35 cellular contexts compared by ENCODE assay signal in genomic region chr10:62709200-62709599, GRCh38.
"Had no signal": no experiment of that assay in that cellular context is flagged by ENCODE, and none has a peak within 500 bp of the region (broad histone marks: within the 10 kb centered on the region; RNA-seq: fewer than 3 reads in every experiment).

No MANE protein-coding gene starts in this region.

- H2AFZ ChIP-seq: hepatocyte, neural progenitor cell had no signal

- H3K4me3 Mint-ChIP-seq: activated CD4-positive, alpha-beta memory T cell treated with anti-CD3 and anti-CD28 coated beads for 36 hours; activated CD4-positive, alpha-beta T cell treated with anti-CD3 and anti-CD28 coated beads, Interleukin-2, amount 10 ng/mL, durations not matched to agents 24 days and 14 days; activated naive CD4-positive, alpha-beta T cell treated with anti-CD3 and anti-CD28 coated beads for 36 hours; activated naive CD8-positive, alpha-beta T cell treated with anti-CD3 and anti-CD28 coated beads for 36 hours; activated T-helper 1 cell treated with anti-CD3 and anti-CD28 coated beads, Interleukin-12 subunit alpha, Interleukin-12 subunit beta, Interleukin-2, Interleukin-4 antibody, amounts not matched to agents 30 ng/mL and 10 ng/mL and 1 ng/mL, durations not matched to agents 14 hours and 24 hours and 36 hours; brain; mesothelial cell of epicardium; natural killer cell; neural progenitor cell; type B pancreatic cell had no signal

- DNase-seq: activated CD4-positive, alpha-beta memory T cell treated with anti-CD3 and anti-CD28 coated beads for 36 hours; activated CD4-positive, alpha-beta T cell treated with anti-CD3 and anti-CD28 coated beads, Interleukin-2, amount 10 ng/mL, durations not matched to agents 24 days and 14 days; activated CD8-positive, alpha-beta memory T cell treated with anti-CD3 and anti-CD28 coated beads, Interleukin-2, amount 50 U/mL, for 4 hours; activated effector memory CD4-positive, alpha-beta T cell treated with anti-CD3 and anti-CD28 coated beads, Interleukin-2, amount 50 U/mL, for 16 hours; activated naive CD4-positive, alpha-beta T cell treated with anti-CD3 and anti-CD28 coated beads for 36 hours; activated naive CD8-positive, alpha-beta T cell treated with anti-CD3 and anti-CD28 coated beads for 36 hours; activated T-cell treated with anti-CD3 and anti-CD28 coated beads, Interleukin-2, amount 50 U/mL, for 1 hour; cerebellar nuclear complex; colonic mucosa; dorsolateral prefrontal cortex; effector memory CD4-positive, alpha-beta T cell; gastrocnemius medialis; left cardiac atrium; mammary epithelial cell; natural killer cell; occipital lobe; stimulated activated CD4-positive, alpha-beta T cell treated with anti-CD3 and anti-CD28 coated beads, Interleukin-15, amount 100 ng/mL, for 24 hours; stimulated activated CD4-positive, alpha-beta T cell treated with anti-CD3 and anti-CD28 coated beads, Interleukin-2, amount 100 ng/mL, for 24 hours; stimulated activated naive CD8-positive, alpha-beta T cell treated with anti-CD3 and anti-CD28 coated beads, Interleukin-15, Interleukin-2, amounts not matched to agents 100 U/mL and 50 U/mL, for 24 hours; T1000; uterus; WERI-Rb-1 had no signal

- H3K9me3 ChIP-seq: adrenal gland, ascending aorta, colonic mucosa, gastrocnemius medialis, thoracic aorta, uterus had no signal

- H3K4me3 ChIP-seq: adrenal gland, ascending aorta, cardiac muscle cell, colonic mucosa, dorsolateral prefrontal cortex, gastrocnemius medialis, hepatocyte, neural progenitor cell, right atrium auricular region, smooth muscle cell, thoracic aorta, uterus had no signal

- H3K27ac ChIP-seq: adrenal gland, ascending aorta, cardiac muscle cell, colonic mucosa, dorsolateral prefrontal cortex, gastrocnemius medialis, hepatocyte, neural progenitor cell, right atrium auricular region, thoracic aorta, uterus, WERI-Rb-1 had no signal

- H3K9ac ChIP-seq: neural progenitor cell had no signal

- H3K27me3 ChIP-seq: adrenal gland, ascending aorta, colonic mucosa, gastrocnemius medialis, hepatocyte, neural progenitor cell, right atrium auricular region, uterus had no signal

- H3K4me2 ChIP-seq: hepatocyte, neural progenitor cell, smooth muscle cell had no signal

- H3K4me1 Mint-ChIP-seq: brain, mesothelial cell of epicardium, neural progenitor cell had no signal

- H3K36me3 Mint-ChIP-seq: activated CD4-positive, alpha-beta memory T cell treated with anti-CD3 and anti-CD28 coated beads for 36 hours; brain; mesothelial cell of epicardium; natural killer cell; neural progenitor cell; type B pancreatic cell had no signal

- H3K4me1 ChIP-seq: adrenal gland, ascending aorta, colonic mucosa, gastrocnemius medialis, neural progenitor cell, right atrium auricular region, uterus had no signal

- H3K9me3 Mint-ChIP-seq: activated naive CD4-positive, alpha-beta T cell treated with anti-CD3 and anti-CD28 coated beads for 36 hours; natural killer cell; type B pancreatic cell had no signal

- ATAC-seq: activated CD4-positive, CD25-positive, alpha-beta regulatory T cell treated with anti-CD3 and anti-CD28 coated beads, Interleukin-2, amount 50 U/mL, for 24 hours; gastrocnemius medialis; left cardiac atrium; natural killer cell; stimulated activated naive CD8-positive, alpha-beta T cell treated with anti-CD3 and anti-CD28 coated beads, Interleukin-15, Interleukin-2, amounts not matched to agents 100 U/mL and 50 U/mL, for 24 hours had no signal

- H3K27ac Mint-ChIP-seq: activated CD4-positive, alpha-beta memory T cell treated with anti-CD3 and anti-CD28 coated beads for 36 hours; activated CD4-positive, alpha-beta T cell treated with anti-CD3 and anti-CD28 coated beads, Interleukin-2, amount 10 ng/mL, durations not matched to agents 24 days and 14 days; activated naive CD4-positive, alpha-beta T cell treated with anti-CD3 and anti-CD28 coated beads for 36 hours; activated naive CD8-positive, alpha-beta T cell treated with anti-CD3 and anti-CD28 coated beads for 36 hours; activated T-helper 1 cell treated with anti-CD3 and anti-CD28 coated beads, Interleukin-12 subunit alpha, Interleukin-12 subunit beta, Interleukin-2, Interleukin-4 antibody, amounts not matched to agents 30 ng/mL and 10 ng/mL and 1 ng/mL, durations not matched to agents 14 hours and 24 hours and 36 hours; brain; mesothelial cell of epicardium; natural killer cell; type B pancreatic cell had no signal

- H3K36me3 ChIP-seq: adrenal gland, ascending aorta, cardiac muscle cell, colonic mucosa, gastrocnemius medialis, neural progenitor cell, right atrium auricular region, thoracic aorta, uterus, WERI-Rb-1 had no signal

- H3K79me2 ChIP-seq: hepatocyte had no signal
